ENCODE assay signal across 8 cellular contexts in the genomic region with DNA sequence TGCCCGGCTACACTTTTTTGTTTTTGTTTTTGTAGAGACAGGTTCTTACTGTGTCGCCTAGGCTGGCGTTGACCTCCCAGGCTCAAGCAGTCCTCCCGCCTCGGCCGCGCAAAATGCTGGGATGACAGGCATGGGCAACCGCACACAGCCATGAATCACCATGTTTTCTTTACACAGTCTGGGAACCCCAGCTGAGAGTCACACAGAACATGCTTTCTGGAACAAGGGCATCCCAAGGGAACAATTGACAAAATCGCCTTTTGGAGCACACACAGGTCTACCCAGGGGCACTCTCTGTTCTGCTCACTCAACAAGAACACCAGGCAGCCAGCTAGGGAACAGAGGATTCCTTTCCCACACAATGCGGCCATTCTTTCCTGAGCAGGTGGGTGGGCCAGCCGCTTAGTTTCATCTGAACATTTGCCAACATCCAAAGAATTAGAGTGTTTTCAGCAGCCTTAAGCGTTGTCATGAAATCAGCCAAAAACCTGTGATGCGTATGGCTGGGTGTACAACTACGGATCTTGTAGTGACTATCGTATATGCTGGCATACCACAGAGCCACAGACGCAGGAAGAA. TPM values are rescaled to one million over a fixed set of nuclear protein-coding genes. Genes with fewer than 3 reads are reported as not detected.
DNase-seq lines count a peak whose midpoint lies in the region; ATAC-seq, FAIRE-seq and TF ChIP-seq lines count a peak whose summit lies in the region.

No MANE protein-coding gene starts in this region.

- H4K20me1 ChIP-seq in endothelial cell of umbilical vein (replicated peaks; ENCODE audit: control insufficient read depth, extremely low read depth, insufficient read depth, low read length) (no peaks in the 10 kb centered on the region), neural progenitor cell (ENCODE audit: low read depth) (peaks cover 18% of the 10 kb centered on the region)

- H3K9me1 ChIP-seq in endothelial cell of umbilical vein (replicated peaks; ENCODE audit: control insufficient read depth, extremely low read depth, insufficient read depth, low read length) = no peaks in the 10 kb centered on the region

- H3K4me3 Mint-ChIP-seq in neural progenitor cell = peak overlapping the region; percentile 33
- no peak overlapping the region for H3K4me3 Mint-ChIP-seq in activated T-helper 1 cell treated with anti-CD3 and anti-CD28 coated beads, Interleukin-12 subunit alpha, Interleukin-12 subunit beta, Interleukin-2, Interleukin-4 antibody, amounts not matched to agents 30 ng/mL and 10 ng/mL and 1 ng/mL, durations not matched to agents 14 hours and 24 hours and 36 hours

- no TSS peak for BruUV-seq in endothelial cell of umbilical vein (replicated peaks; lab: Mats Ljungman, UMichigan)

- peaks cover 29% of the 10 kb centered on the region for H3K36me3 Mint-ChIP-seq in neural progenitor cell
- H3K36me3 Mint-ChIP-seq in activated T-helper 1 cell treated with anti-CD3 and anti-CD28 coated beads, Interleukin-12 subunit alpha, Interleukin-12 subunit beta, Interleukin-2, Interleukin-4 antibody, amounts not matched to agents 30 ng/mL and 10 ng/mL and 1 ng/mL, durations not matched to agents 14 hours and 24 hours and 36 hours (ENCODE audit: low read depth) = peaks cover 19% of the 10 kb centered on the region

- CTCF ChIA-PET in endothelial cell of umbilical vein (lab: Charles Lee) = no interaction called here

- H3K27me3 Mint-ChIP-seq in neural progenitor cell (ENCODE audit: insufficient read depth, low read depth) = peaks cover 2% of the 10 kb centered on the region
- H3K27me3 Mint-ChIP-seq in activated T-helper 1 cell treated with anti-CD3 and anti-CD28 coated beads, Interleukin-12 subunit alpha, Interleukin-12 subunit beta, Interleukin-2, Interleukin-4 antibody, amounts not matched to agents 30 ng/mL and 10 ng/mL and 1 ng/mL, durations not matched to agents 14 hours and 24 hours and 36 hours (ENCODE audit: insufficient read depth) = no peaks in the 10 kb centered on the region

- TF ChIP-seq CTCF in endothelial cell of umbilical vein (IDR thresholded peaks at IDR 0.05; ENCODE audit: extremely low read depth in 1 of 2, insufficient read depth in 1 of 2, low read depth in 1 of 2, low read length in 2 of 2) (no peak), neural progenitor cell (IDR thresholded peaks at IDR 0.05) (no peak), GM10266 (IDR thresholded peaks at IDR 0.05; ENCODE audit: control insufficient read depth, insufficient read depth, low read depth, missing control alignments) (no peak)

- no peak overlapping the region for H3K27ac Mint-ChIP-seq in neural progenitor cell
- no peak overlapping the region for H3K27ac Mint-ChIP-seq in activated T-helper 1 cell treated with anti-CD3 and anti-CD28 coated beads, Interleukin-12 subunit alpha, Interleukin-12 subunit beta, Interleukin-2, Interleukin-4 antibody, amounts not matched to agents 30 ng/mL and 10 ng/mL and 1 ng/mL, durations not matched to agents 14 hours and 24 hours and 36 hours

- H3K36me3 ChIP-seq in endothelial cell of umbilical vein (ENCODE audit: control insufficient read depth in 2 of 2, extremely low read depth in 1 of 2, insufficient read depth in 2 of 2, low read length in 2 of 2) = no peaks in the 10 kb centered on the region
- H3K36me3 ChIP-seq in neural progenitor cell = no peaks in the 10 kb centered on the region

- peaks cover 35% of the 10 kb centered on the region for H3K9me3 Mint-ChIP-seq in neural progenitor cell
- no peaks in the 10 kb centered on the region for H3K9me3 Mint-ChIP-seq in activated T-helper 1 cell treated with anti-CD3 and anti-CD28 coated beads, Interleukin-12 subunit alpha, Interleukin-12 subunit beta, Interleukin-2, Interleukin-4 antibody, amounts not matched to agents 30 ng/mL and 10 ng/mL and 1 ng/mL, durations not matched to agents 14 hours and 24 hours and 36 hours

- no peak for FAIRE-seq in endothelial cell of umbilical vein (lab: Jason Lieb, UNC)

- POLR2A ChIA-PET in endothelial cell of umbilical vein (lab: Charles Lee) = no interaction called here

- intact Hi-C loops in endothelial cell of umbilical vein (cut with micrococcal nuclease) = no loop called here
- intact Hi-C loops in activated T-helper 1 cell treated with anti-CD3 and anti-CD28 coated beads, Interleukin-12 subunit alpha, Interleukin-12 subunit beta, Interleukin-2, Interleukin-4 antibody, amounts not matched to agents 30 ng/mL and 10 ng/mL and 1 ng/mL, durations not matched to agents 14 hours and 24 hours and 36 hours (cut with micrococcal nuclease) = no loop called here

- H3K4me1 Mint-ChIP-seq in neural progenitor cell = peaks cover 17% of the 10 kb centered on the region
- peaks cover 56% of the 10 kb centered on the region for H3K4me1 Mint-ChIP-seq in activated T-helper 1 cell treated with anti-CD3 and anti-CD28 coated beads, Interleukin-12 subunit alpha, Interleukin-12 subunit beta, Interleukin-2, Interleukin-4 antibody, amounts not matched to agents 30 ng/mL and 10 ng/mL and 1 ng/mL, durations not matched to agents 14 hours and 24 hours and 36 hours (ENCODE audit: low read depth)

- DNase-seq in D341Med (ENCODE audit: low spot score) = peak; percentile 40
- peak; percentile 93 for DNase-seq in NCI-H2107 treated with DMSO at 0.1 percent for 48 hours (lab: John Stamatoyannopoulos, UW; ENCODE audit: unreplicated experiment)
- DNase-seq in endothelial cell of umbilical vein (ENCODE audit: low read depth, low spot score) = peak; percentile 59
- peak; percentile 77 for DNase-seq in neural progenitor cell (ENCODE audit: low spot score)
- no peak for DNase-seq in activated T-helper 1 cell treated with anti-CD3 and anti-CD28 coated beads, Interleukin-12 subunit alpha, Interleukin-12 subunit beta, Interleukin-2, Interleukin-4 antibody, amounts not matched to agents 30 ng/mL and 10 ng/mL and 1 ng/mL, durations not matched to agents 14 hours and 24 hours and 36 hours (ENCODE audit: low spot score)
- DNase-seq in NCI-H82 (lab: John Stamatoyannopoulos, UW) = no peak
- no peak for DNase-seq in GM10266 (ENCODE audit: extremely low spot score)

- H3K4me2 ChIP-seq in endothelial cell of umbilical vein (ENCODE audit: insufficient read depth, low read length) = no peak overlapping the region
- H3K4me2 ChIP-seq in neural progenitor cell = peak overlapping the region; percentile 45

- H2AFZ ChIP-seq in endothelial cell of umbilical vein (ENCODE audit: low read depth, low read length) = no peak overlapping the region
- H2AFZ ChIP-seq in neural progenitor cell (replicated peaks) = no peak overlapping the region

- H3K27ac ChIP-seq in endothelial cell of umbilical vein (ENCODE audit: insufficient read depth, low read depth, low read length) (peak overlapping the region; percentile 18), neural progenitor cell (no peak overlapping the region)

- no peak for TF ChIP-seq POLR2A in endothelial cell of umbilical vein (IDR thresholded peaks at IDR 0.05; ENCODE audit: low read depth, low read length)

- peaks cover 16% of the 10 kb centered on the region for H3F3A ChIP-seq in neural progenitor cell (ENCODE audit: low read depth)

- peaks cover 10% of the 10 kb centered on the region for H3K4me1 ChIP-seq in endothelial cell of umbilical vein (ENCODE audit: control insufficient read depth, extremely low read depth, insufficient read depth, low read length)
- H3K4me1 ChIP-seq in neural progenitor cell = peaks cover 4% of the 10 kb centered on the region

- H3K9me3 ChIP-seq in endothelial cell of umbilical vein (replicated peaks; ENCODE audit: control insufficient read depth, insufficient read depth, low read length) (no peaks in the 10 kb centered on the region), neural progenitor cell (ENCODE audit: low read depth) (no peaks in the 10 kb centered on the region)

- H3K9ac ChIP-seq in endothelial cell of umbilical vein (replicated peaks; ENCODE audit: extremely low read depth, insufficient read depth, low read length) = no peak overlapping the region
- H3K9ac ChIP-seq in neural progenitor cell = no peak overlapping the region

- ATAC-seq in GM18519 (IDR thresholded peaks at IDR 0.05; ENCODE audit: low FRiP score, unreplicated experiment) = no peak

- H3K79me2 ChIP-seq in endothelial cell of umbilical vein (ENCODE audit: control insufficient read depth, insufficient read depth, low read length) (peaks cover 49% of the 10 kb centered on the region), neural progenitor cell (ENCODE audit: low read depth) (peaks cover 31% of the 10 kb centered on the region)

- H3K27me3 ChIP-seq in endothelial cell of umbilical vein (ENCODE audit: control insufficient read depth in 2 of 2, insufficient read depth in 2 of 2, low read length in 2 of 2) = no peaks in the 10 kb centered on the region
- H3K27me3 ChIP-seq in neural progenitor cell = no peaks in the 10 kb centered on the region

- dilution Hi-C loops in endothelial cell of umbilical vein (cut with MboI; ENCODE audit: extremely low pct_ligation_motif_present, low sequenced_read_pairs) = no loop called here

- H3K4me3 ChIP-seq in endothelial cell of umbilical vein (replicated peaks in 1 of 3; ENCODE audit: insufficient read depth in 1 of 3, low read depth in 1 of 3, low read length in 3 of 3) = no peak overlapping the region
- no peak overlapping the region for H3K4me3 ChIP-seq in neural progenitor cell

TF ChIP-seq in endothelial cell of umbilical vein, 7 proteins besides CTCF, POLR2A, EP300 and RAD21 (continues in another document):
- no peak for TF ChIP-seq POLR2AphosphoS5 (IDR thresholded peaks at IDR 0.05; ENCODE audit: insufficient read depth, low read depth, low read length)
- TF ChIP-seq GATA2 (IDR thresholded peaks at IDR 0.05; ENCODE audit: insufficient read depth, insufficient read length, low read depth, low read length) = no peak
- TF ChIP-seq FOS (IDR thresholded peaks at IDR 0.05; ENCODE audit: borderline replicate concordance, insufficient read depth, low read length) = no peak
- no peak for TF ChIP-seq EZH2 (IDR thresholded peaks at IDR 0.05; ENCODE audit: borderline replicate concordance, low read depth, low read length, severe bottlenecking)
- TF ChIP-seq JUN (IDR thresholded peaks at IDR 0.05; ENCODE audit: borderline replicate concordance, insufficient read depth, insufficient read length, low read depth) = no peak

RNA-seq across cellular contexts. Expression of a gene that starts 15.7 kb away (rescaled TPM):
- total RNA-seq in endothelial cell of umbilical vein (27.5 and 34.1 TPM in 2 replicates), neural progenitor cell (ENCODE audit: low replicate concordance) (14.6 and 22.6 TPM in 2 replicates)
- polyA plus RNA-seq in endothelial cell of umbilical vein = 6.8 and 11.2 TPM in 2 replicates
- polyA plus RNA-seq in endothelial cell of umbilical vein (2011; cell fraction: cytosol; rRNA removed) = 13.8 and 15.2 TPM in 2 replicates
- polyA plus RNA-seq in endothelial cell of umbilical vein (2011; cell fraction: nucleus; rRNA removed) = 14.2 and 21.4 TPM in 2 replicates
- 25.4 and 35.1 TPM in 2 replicates for polyA plus RNA-seq in endothelial cell of umbilical vein (2012)
- 20.4 and 21.5 TPM in 2 replicates for polyA minus RNA-seq in endothelial cell of umbilical vein
- 10.9 TPM for polyA minus RNA-seq in endothelial cell of umbilical vein (2011; cell fraction: cytosol; rRNA and poly(A)+ RNA removed)
- 12.3 and 18.8 TPM in 2 replicates for polyA minus RNA-seq in endothelial cell of umbilical vein (2011; cell fraction: nucleus; rRNA and poly(A)+ RNA removed)
- 72.2 and 80.9 TPM in 2 replicates for total RNA-seq in activated T-helper 1 cell treated with anti-CD3 and anti-CD28 coated beads, Interleukin-12 subunit alpha, Interleukin-12 subunit beta, Interleukin-2, Interleukin-4 antibody, amounts not matched to agents 30 ng/mL and 10 ng/mL and 1 ng/mL, durations not matched to agents 14 hours and 24 hours and 36 hours

Comparison
In these comparisons a context has a peak if more than half of its experiments do, and no peak if none do; other contexts are left out.
1. DNase-seq: peak in D341Med (single experiment), NCI-H2107 treated with DMSO at 0.1 percent for 48 hours (single experiment), endothelial cell of umbilical vein (single experiment) and neural progenitor cell (single experiment); none in activated T-helper 1 cell treated with anti-CD3 and anti-CD28 coated beads, Interleukin-12 subunit alpha, Interleukin-12 subunit beta, Interleukin-2, Interleukin-4 antibody, amounts not matched to agents 30 ng/mL and 10 ng/mL and 1 ng/mL, durations not matched to agents 14 hours and 24 hours and 36 hours (single experiment), NCI-H82 (single experiment) and GM10266 (single experiment).